8 cellular contexts compared by ENCODE assay signal in genomic region chr17:57130708-57131461, GRCh38. TPM values are rescaled to one million over a fixed set of nuclear protein-coding genes. Genes with fewer than 3 reads are reported as not detected.
DNase-seq lines count a peak whose midpoint lies in the region; ATAC-seq and TF ChIP-seq lines count a peak whose summit lies in the region.

No MANE protein-coding gene starts in this region.

- ATAC-seq in HG03280 (IDR thresholded peaks at IDR 0.05; ENCODE audit: unreplicated experiment) (peak; percentile 57), memory B cell (ENCODE audit: low read depth) (peak; percentile 96), GM21367 (IDR thresholded peaks at IDR 0.05; ENCODE audit: unreplicated experiment) (no peak)

- H3K27ac ChIP-seq in dorsolateral prefrontal cortex, result no peak overlapping the region

- intact Hi-C loops in dorsolateral prefrontal cortex (cut with DNase I), result loop anchor here (2.0 to 10.0 kb wide), 8 partner anchors 464 to 981 kb away; partner anchors contain the start of gene CCDC182 (in 1 of the 2)

- no peaks in the 10 kb centered on the region for H3K9me3 Mint-ChIP-seq in memory B cell

- DNase-seq in COLO829 (ENCODE audit: low spot score), result peak; percentile 94
- DNase-seq in NCI-H524 treated with DMSO at 0.1 percent for 48 hours (lab: John Stamatoyannopoulos, UW), result peak; percentile 26
- peak; percentile 87 to 89 for DNase-seq in activated CD4-positive, alpha-beta T cell treated with anti-CD3 and anti-CD28 coated beads, Interleukin-2, amount 50 U/mL, for 48 hours
- peak; percentile 76 to 94 (median 83) for DNase-seq in dorsolateral prefrontal cortex
- DNase-seq in memory B cell (ENCODE audit: low spot score in 2 of 2), result peak; percentile 82 to 84
- DNase-seq in stimulated activated CD8-positive, alpha-beta memory T cell treated with anti-CD3 and anti-CD28 coated beads, Interleukin-15, amount 100 ng/mL, for 1 hour (ENCODE audit: low read depth), result peak; percentile 74

- H3K4me1 Mint-ChIP-seq in memory B cell, result peaks cover 13% of the 10 kb centered on the region

- H3K27me3 ChIP-seq in dorsolateral prefrontal cortex, result no peaks in the 10 kb centered on the region

- no peak overlapping the region for H3K4me3 Mint-ChIP-seq in memory B cell

- peaks cover 2% of the 10 kb centered on the region for H3K36me3 Mint-ChIP-seq in memory B cell

- peak overlapping the region in 20 of 59 donors; percentile 4 to 53 (median 32) for H3K4me3 ChIP-seq in dorsolateral prefrontal cortex

- peak; percentile 77 to 98 (median 92) for TF ChIP-seq CTCF in dorsolateral prefrontal cortex (IDR thresholded peaks at IDR 0.05 in 54 of 56, conservative IDR thresholded peaks at IDR 0.05 in 2 of 56; ENCODE audit: low read depth in 1 of 56, partially characterized antibody in 56 of 56)

- peaks cover 7% of the 10 kb centered on the region for H3K27me3 Mint-ChIP-seq in memory B cell

- H3K27ac Mint-ChIP-seq in memory B cell, result no peak overlapping the region

RNA-seq across cellular contexts. Expression of gene AKAP1, which starts 45.8 kb away (rescaled TPM):
- total RNA-seq in dorsolateral prefrontal cortex, result 10 to 100 TPM; 37.5 to 77.9 (median 57.2) TPM

Comparison
In these comparisons a context has a peak if more than half of its experiments do, and no peak if none do; other contexts are left out.
1. DNase-seq: peak in every context shown above with its lines; median percentile 94 in COLO829; 88 in activated CD4-positive, alpha-beta T cell treated with anti-CD3 and anti-CD28 coated beads, Interleukin-2, amount 50 U/mL, for 48 hours; 83 in dorsolateral prefrontal cortex; 83 in memory B cell; 74 in stimulated activated CD8-positive, alpha-beta memory T cell treated with anti-CD3 and anti-CD28 coated beads, Interleukin-15, amount 100 ng/mL, for 1 hour; 26 in NCI-H524 treated with DMSO at 0.1 percent for 48 hours.